1 cellular context compared by ENCODE assay signal in genomic region chr21:38986460-38987395, GRCh38.
TF ChIP-seq lines count a peak whose summit lies in the region.

No MANE protein-coding gene starts in this region.

TF ChIP-seq in SK-N-SH treated with all-trans-retinoic acid at 6 μM for 48 hours, 23 proteins besides CTCF, POLR2A, EP300 and RAD21 (continued from another document):
- no peak for TF ChIP-seq RARB (CRISPR knock-in tag; IDR thresholded peaks at IDR 0.05)
- no peak for TF ChIP-seq ZFP30 (CRISPR knock-in tag; IDR thresholded peaks at IDR 0.05)
- no peak for TF ChIP-seq OSR1 (CRISPR knock-in tag; IDR thresholded peaks at IDR 0.05)
- no peak for TF ChIP-seq ZC3H10 (CRISPR knock-in tag; IDR thresholded peaks at IDR 0.05)
- TF ChIP-seq PATZ1 (CRISPR knock-in tag; IDR thresholded peaks at IDR 0.05; ENCODE audit: borderline replicate concordance), result no peak
